ENCODE assay signal across 27 cellular contexts in genomic region chr1:199447906-199448305, GRCh38.
DNase-seq lines count a peak whose midpoint lies in the region; ATAC-seq and TF ChIP-seq lines count a peak whose summit lies in the region.
"Had no signal": no experiment of that assay in that cellular context is flagged by ENCODE, and none has a peak within 500 bp of the region (broad histone marks: within the 10 kb centered on the region; RNA-seq: fewer than 3 reads in every experiment).

No MANE protein-coding gene starts in this region.

- H2BK12ac ChIP-seq in neuronal stem cell (ENCODE audit: low read length): peak overlapping the region; percentile 50

- no CpG with 5 or more reads among the region's 4 CpGs for WGBS in neuronal stem cell (ENCODE audit: extremely low coverage in 2 of 2, insufficient read length in 2 of 2, insufficient replicate concordance in 1 of 2), 2 donors

- H3K27ac ChIP-seq in neuronal stem cell (replicated peaks; ENCODE audit: low read length): no peak overlapping the region
- H3K27ac ChIP-seq in foreskin keratinocyte: no peak overlapping the region
- H3K27ac ChIP-seq: A549, esophagus squamous epithelium, stomach, thyroid gland, vagina had no signal

- H3K36me3 ChIP-seq in neuronal stem cell (replicated peaks in 1 of 2; ENCODE audit: control insufficient read depth in 2 of 2, insufficient read depth in 2 of 2, low read length in 2 of 2): no peaks in the 10 kb centered on the region
- H3K36me3 ChIP-seq: esophagus squamous epithelium, stomach, thyroid gland, vagina had no signal

- H3K4me3 Mint-ChIP-seq in chondrocyte (ENCODE audit: unreplicated experiment): no peak overlapping the region
- H3K4me3 Mint-ChIP-seq: activated CD4-positive, alpha-beta T cell treated with anti-CD3 and anti-CD28 coated beads for 36 hours; activated CD8-positive, alpha-beta T cell treated with anti-CD3 and anti-CD28 coated beads for 36 hours; activated naive CD4-positive, alpha-beta T cell treated with anti-CD3 and anti-CD28 coated beads for 36 hours; activated T-helper 1 cell treated with anti-CD3 and anti-CD28 coated beads, Interleukin-12 subunit alpha, Interleukin-12 subunit beta, Interleukin-2, Interleukin-4 antibody, amounts not matched to agents 30 ng/mL and 10 ng/mL and 1 ng/mL, durations not matched to agents 14 hours and 24 hours and 36 hours; CD8-positive, alpha-beta T cell; IgD-negative memory B cell; neural crest cell had no signal

- H3K9me3 ChIP-seq in neuronal stem cell (replicated peaks in 1 of 2; ENCODE audit: control insufficient read depth in 2 of 2, insufficient read depth in 1 of 2, low read depth in 1 of 2, low read length in 2 of 2): no peaks in the 10 kb centered on the region
- H3K9me3 ChIP-seq: A549, stomach, thyroid gland, vagina had no signal

- H3K23ac ChIP-seq in neuronal stem cell (ENCODE audit: low read depth, low read length, poor library complexity): no peak overlapping the region

- H2BK120ac ChIP-seq in neuronal stem cell (ENCODE audit: low read depth, low read length): no peak overlapping the region

- H3K4me3 ChIP-seq in neuronal stem cell (ENCODE audit: low read length in 2 of 2): no peak overlapping the region
- H3K4me3 ChIP-seq: A549, esophagus squamous epithelium, stomach, thyroid gland, vagina had no signal

- peaks cover 31% of the 10 kb centered on the region for H3K9me3 Mint-ChIP-seq in chondrocyte (ENCODE audit: low read depth)
- H3K9me3 Mint-ChIP-seq: activated CD8-positive, alpha-beta T cell treated with anti-CD3 and anti-CD28 coated beads for 36 hours; activated T-helper 1 cell treated with anti-CD3 and anti-CD28 coated beads, Interleukin-12 subunit alpha, Interleukin-12 subunit beta, Interleukin-2, Interleukin-4 antibody, amounts not matched to agents 30 ng/mL and 10 ng/mL and 1 ng/mL, durations not matched to agents 14 hours and 24 hours and 36 hours had no signal

- H4K8ac ChIP-seq in neuronal stem cell (ENCODE audit: low read depth, low read length): no peak overlapping the region

- no peak overlapping the region for H2BK15ac ChIP-seq in neuronal stem cell (ENCODE audit: low read length)

- H3K18ac ChIP-seq in neuronal stem cell (ENCODE audit: low read length): no peak overlapping the region

- no peak overlapping the region for H3K4me2 ChIP-seq in neuronal stem cell (ENCODE audit: insufficient read depth, low read length, poor library complexity, severe bottlenecking)
- H3K4me2 ChIP-seq: A549 had no signal

- no peak overlapping the region for H4K91ac ChIP-seq in neuronal stem cell (ENCODE audit: low read depth, low read length, poor library complexity)

- no peak overlapping the region for H3K9ac ChIP-seq in neuronal stem cell (ENCODE audit: low read depth, low read length, poor library complexity)

- peaks cover 15% of the 10 kb centered on the region for H3K36me3 Mint-ChIP-seq in chondrocyte (ENCODE audit: low read depth)
- H3K36me3 Mint-ChIP-seq: CD8-positive, alpha-beta T cell; IgD-negative memory B cell had no signal

- H3K27me3 Mint-ChIP-seq in chondrocyte (ENCODE audit: low read depth): no peaks in the 10 kb centered on the region
- H3K27me3 Mint-ChIP-seq: IgD-negative memory B cell had no signal

- peaks cover 28% of the 10 kb centered on the region for H3K4me1 Mint-ChIP-seq in chondrocyte (ENCODE audit: low read depth)
- H3K4me1 Mint-ChIP-seq: activated CD4-positive, alpha-beta T cell treated with anti-CD3 and anti-CD28 coated beads for 36 hours had no signal

- TF ChIP-seq CTCF in chondrocyte (IDR thresholded peaks at IDR 0.05) (no peak), foreskin keratinocyte (conservative IDR thresholded peaks at IDR 0.05) (no peak)

- H2AFZ ChIP-seq in neuronal stem cell (ENCODE audit: low read length): no peak overlapping the region

- H3K27ac Mint-ChIP-seq in chondrocyte (ENCODE audit: unreplicated experiment): peak overlapping the region; percentile 89
- H3K27ac Mint-ChIP-seq: activated CD4-positive, alpha-beta T cell treated with anti-CD3 and anti-CD28 coated beads for 36 hours; activated CD8-positive, alpha-beta T cell treated with anti-CD3 and anti-CD28 coated beads for 36 hours; activated naive CD4-positive, alpha-beta T cell treated with anti-CD3 and anti-CD28 coated beads for 36 hours; activated T-helper 1 cell treated with anti-CD3 and anti-CD28 coated beads, Interleukin-12 subunit alpha, Interleukin-12 subunit beta, Interleukin-2, Interleukin-4 antibody, amounts not matched to agents 30 ng/mL and 10 ng/mL and 1 ng/mL, durations not matched to agents 14 hours and 24 hours and 36 hours; CD8-positive, alpha-beta T cell; IgD-negative memory B cell had no signal

- H3K27me3 ChIP-seq in neuronal stem cell (ENCODE audit: control insufficient read depth in 3 of 3, insufficient read depth in 3 of 3, low read depth in 1 of 3, low read length in 3 of 3) (no peaks in the 10 kb centered on the region), foreskin keratinocyte (peaks cover 24% of the 10 kb centered on the region)
- H3K27me3 ChIP-seq: esophagus squamous epithelium, stomach, thyroid gland, vagina had no signal

- H3K4me1 ChIP-seq in neuronal stem cell (ENCODE audit: control insufficient read depth in 2 of 2, insufficient read depth in 1 of 2, low read depth in 1 of 2, low read length in 2 of 2) (peaks cover 0 to 1% of the 10 kb centered on the region in 2 donors), foreskin keratinocyte (no peaks in the 10 kb centered on the region)
- H3K4me1 ChIP-seq: A549, esophagus squamous epithelium, stomach, thyroid gland, vagina had no signal

- no peak overlapping the region for H3K4ac ChIP-seq in neuronal stem cell (ENCODE audit: low read length)

- H3K79me1 ChIP-seq in neuronal stem cell (ENCODE audit: low read depth, low read length): no peaks in the 10 kb centered on the region

- no peak overlapping the region for H3K14ac ChIP-seq in neuronal stem cell (ENCODE audit: low read length)

- ATAC-seq in foreskin keratinocyte (no peak), GM18502 (IDR thresholded peaks at IDR 0.05; ENCODE audit: poor library complexity, unreplicated experiment) (no peak)
- ATAC-seq: A549; activated CD4-positive, alpha-beta T cell treated with anti-CD3 and anti-CD28 coated beads for 36 hours; activated CD8-positive, alpha-beta T cell treated with anti-CD3 and anti-CD28 coated beads for 36 hours; CD8-positive, alpha-beta T cell; sciatic nerve had no signal

- peak; percentile 88 for DNase-seq in D341Med (ENCODE audit: low spot score)
- DNase-seq in NCI-H2171 treated with DMSO at 0.1 percent for 48 hours (lab: John Stamatoyannopoulos, UW): peak; percentile 67
- DNase-seq in chondrocyte (ENCODE audit: low spot score): no peak
- no peak for DNase-seq in neuronal stem cell (ENCODE audit: low spot score)
- no peak for DNase-seq in foreskin keratinocyte
- DNase-seq in HT-29 (ENCODE audit: low spot score): no peak
- DNase-seq in NCI-H1930 (lab: John Stamatoyannopoulos, UW): no peak
- DNase-seq: activated CD4-positive, alpha-beta T cell treated with anti-CD3 and anti-CD28 coated beads for 36 hours; activated CD8-positive, alpha-beta memory T cell treated with anti-CD3 and anti-CD28 coated beads, Interleukin-2, amount 50 U/mL, for 48 hours; activated CD8-positive, alpha-beta T cell treated with anti-CD3 and anti-CD28 coated beads for 36 hours; activated naive CD4-positive, alpha-beta T cell treated with anti-CD3 and anti-CD28 coated beads for 36 hours; CD8-positive, alpha-beta T cell; esophagus squamous epithelium; NCI-H1105; NCI-H187 treated with DMSO at 0.1 percent for 48 hours; NCI-H526 treated with DMSO at 0.1 percent for 48 hours; Right ventricle myocardium superior; stimulated activated CD4-positive, alpha-beta T cell treated with anti-CD3 and anti-CD28 coated beads, Interleukin-4, amount 100 ng/mL, for 1 hour; stomach; thyroid gland had no signal

- no peak overlapping the region for H2AK5ac ChIP-seq in neuronal stem cell (ENCODE audit: low read depth, low read length)

- H2BK5ac ChIP-seq in neuronal stem cell (ENCODE audit: low read length): no peak overlapping the region

Comparison
In these comparisons a context has a peak if more than half of its experiments do, and no peak if none do; other contexts are left out.
1. DNase-seq: peak in D341Med (single experiment) and NCI-H2171 treated with DMSO at 0.1 percent for 48 hours (single experiment); none in chondrocyte (single experiment), neuronal stem cell (single experiment), foreskin keratinocyte (0 of 2), HT-29 (single experiment) and NCI-H1930 (0 of 2).